33 cellular contexts compared by ENCODE assay signal in genomic region chr5:180436936-180437335, GRCh38.
"Had no signal": no experiment of that assay in that cellular context is flagged by ENCODE, and none has a peak within 500 bp of the region (broad histone marks: within the 10 kb centered on the region; RNA-seq: fewer than 3 reads in every experiment).

No MANE protein-coding gene starts in this region.

- H3K27me3 Mint-ChIP-seq: activated CD4-positive, alpha-beta T cell treated with anti-CD3 and anti-CD28 coated beads, Interleukin-2, amount 10 ng/mL, durations not matched to agents 7 days and 5 days had no signal

- H3K36me3 ChIP-seq: ascending aorta, breast epithelium, cardiac muscle cell, colonic mucosa, esophagus squamous epithelium, gastroesophageal sphincter had no signal

- H3K4me3 ChIP-seq: ascending aorta, breast epithelium, cardiac muscle cell, colonic mucosa, esophagus squamous epithelium, gastroesophageal sphincter had no signal

- H3K4me3 Mint-ChIP-seq: activated CD4-positive, alpha-beta memory T cell treated with anti-CD3 and anti-CD28 coated beads, Interleukin-2, amount 10 ng/mL, durations not matched to agents 7 days and 5 days; activated CD4-positive, alpha-beta T cell treated with anti-CD3 and anti-CD28 coated beads, Interleukin-2, amount 10 ng/mL, durations not matched to agents 7 days and 5 days; activated naive CD4-positive, alpha-beta T cell treated with anti-CD3 and anti-CD28 coated beads, Interleukin-2, amount 10 ng/mL, durations not matched to agents 7 days and 5 days; activated naive CD8-positive, alpha-beta T cell treated with anti-CD3 and anti-CD28 coated beads, Interleukin-2, amount 10 ng/mL, durations not matched to agents 7 days and 5 days; activated T-cell treated with anti-CD3 and anti-CD28 coated beads, Interleukin-2, amount 50 U/mL, for 24 hours; activated T-cell treated with anti-CD3 and anti-CD28 coated beads, Interleukin-2, amount 50 U/mL, for 72 hours; brain; T-helper 17 cell; T-helper 2 cell treated with Interferon-gamma antibody and Interleukin-4, amounts not matched to agents 5 μg/mL and 100 μg/mL, for 36 hours; WTC11 had no signal

- DNase-seq: activated CD4-positive, alpha-beta memory T cell treated with anti-CD3 and anti-CD28 coated beads, Interleukin-2, amount 10 ng/mL, durations not matched to agents 7 days and 5 days; activated CD4-positive, alpha-beta T cell treated with anti-CD3 and anti-CD28 coated beads for 1 hour; activated CD4-positive, alpha-beta T cell treated with anti-CD3 and anti-CD28 coated beads for 4 hours; activated CD4-positive, alpha-beta T cell treated with anti-CD3 and anti-CD28 coated beads, Interleukin-2, amount 10 ng/mL, durations not matched to agents 7 days and 5 days; activated CD4-positive, alpha-beta T cell treated with anti-CD3 and anti-CD28 coated beads, Interleukin-2, amount 50 U/mL, for 4 hours; activated CD8-positive, alpha-beta memory T cell treated with anti-CD3 and anti-CD28 coated beads, Interleukin-2, amount 50 U/mL, for 48 hours; activated gamma-delta T cell; activated naive CD4-positive, alpha-beta T cell; activated naive CD4-positive, alpha-beta T cell treated with anti-CD3 and anti-CD28 coated beads, Interleukin-2, amount 10 ng/mL, durations not matched to agents 7 days and 5 days; activated naive CD8-positive, alpha-beta T cell treated with anti-CD3 and anti-CD28 coated beads, Interleukin-2, amount 10 ng/mL, durations not matched to agents 7 days and 5 days; activated T-cell treated with anti-CD3 and anti-CD28 coated beads for 4 hours; activated T-cell treated with anti-CD3 and anti-CD28 coated beads, Interleukin-2, amount 50 U/mL, for 24 hours; activated T-cell treated with anti-CD3 and anti-CD28 coated beads, Interleukin-2, amount 50 U/mL, for 72 hours; central memory CD4-positive, alpha-beta T cell; cerebellar nuclear complex; colonic mucosa; effector CD8-positive, alpha-beta T cell; esophagus squamous epithelium; foreskin melanocyte; T-helper 1 cell; T-helper 17 cell; T1000 had no signal

- H3K4me1 ChIP-seq: ascending aorta, breast epithelium, colonic mucosa, gastroesophageal sphincter had no signal

- H3K9me3 ChIP-seq: ascending aorta, colonic mucosa, esophagus squamous epithelium had no signal

- H3K27ac Mint-ChIP-seq: activated CD4-positive, alpha-beta memory T cell treated with anti-CD3 and anti-CD28 coated beads, Interleukin-2, amount 10 ng/mL, durations not matched to agents 7 days and 5 days; activated CD4-positive, alpha-beta T cell treated with anti-CD3 and anti-CD28 coated beads, Interleukin-2, amount 10 ng/mL, durations not matched to agents 7 days and 5 days; activated naive CD4-positive, alpha-beta T cell treated with anti-CD3 and anti-CD28 coated beads, Interleukin-2, amount 10 ng/mL, durations not matched to agents 7 days and 5 days; activated naive CD4-positive, alpha-beta T cell treated with anti-CD3 and anti-CD28 coated beads, Interleukin-2, amount 50 U/mL, for 72 hours; activated naive CD8-positive, alpha-beta T cell treated with anti-CD3 and anti-CD28 coated beads, Interleukin-2, amount 10 ng/mL, durations not matched to agents 7 days and 5 days; activated T-cell treated with anti-CD3 and anti-CD28 coated beads, Interleukin-2, amount 50 U/mL, for 24 hours; activated T-cell treated with anti-CD3 and anti-CD28 coated beads, Interleukin-2, amount 50 U/mL, for 72 hours; brain; T-helper 17 cell; T-helper 2 cell treated with Interferon-gamma antibody and Interleukin-4, amounts not matched to agents 5 μg/mL and 100 μg/mL, for 36 hours; WTC11 had no signal

- ATAC-seq: activated naive CD4-positive, alpha-beta T cell treated with anti-CD3 and anti-CD28 coated beads, Interleukin-2, amount 50 U/mL, for 72 hours; activated T-cell treated with anti-CD3 and anti-CD28 coated beads, Interleukin-2, amount 50 U/mL, for 72 hours; gastroesophageal sphincter; T-helper 17 cell; WTC11 had no signal

- H3K4me1 Mint-ChIP-seq: activated CD4-positive, alpha-beta memory T cell treated with anti-CD3 and anti-CD28 coated beads, Interleukin-2, amount 10 ng/mL, durations not matched to agents 7 days and 5 days; activated CD4-positive, alpha-beta T cell treated with anti-CD3 and anti-CD28 coated beads, Interleukin-2, amount 10 ng/mL, durations not matched to agents 7 days and 5 days; activated naive CD4-positive, alpha-beta T cell treated with anti-CD3 and anti-CD28 coated beads, Interleukin-2, amount 10 ng/mL, durations not matched to agents 7 days and 5 days; brain had no signal

- H3K27ac ChIP-seq: ascending aorta, breast epithelium, cardiac muscle cell, colonic mucosa, epithelial cell of prostate, esophagus squamous epithelium, gastroesophageal sphincter had no signal

- H3K36me3 Mint-ChIP-seq: activated naive CD4-positive, alpha-beta T cell treated with anti-CD3 and anti-CD28 coated beads, Interleukin-2, amount 10 ng/mL, durations not matched to agents 7 days and 5 days; activated naive CD4-positive, alpha-beta T cell treated with anti-CD3 and anti-CD28 coated beads, Interleukin-2, amount 50 U/mL, for 72 hours; activated naive CD8-positive, alpha-beta T cell treated with anti-CD3 and anti-CD28 coated beads, Interleukin-2, amount 10 ng/mL, durations not matched to agents 7 days and 5 days; brain had no signal

- H3K27me3 ChIP-seq: ascending aorta, cardiac muscle cell, colonic mucosa had no signal

- H3K9me3 Mint-ChIP-seq: activated CD4-positive, alpha-beta memory T cell treated with anti-CD3 and anti-CD28 coated beads, Interleukin-2, amount 10 ng/mL, durations not matched to agents 7 days and 5 days; activated naive CD4-positive, alpha-beta T cell treated with anti-CD3 and anti-CD28 coated beads, Interleukin-2, amount 50 U/mL, for 72 hours; activated naive CD8-positive, alpha-beta T cell treated with anti-CD3 and anti-CD28 coated beads, Interleukin-2, amount 10 ng/mL, durations not matched to agents 7 days and 5 days; activated T-cell treated with anti-CD3 and anti-CD28 coated beads, Interleukin-2, amount 50 U/mL, for 24 hours; activated T-cell treated with anti-CD3 and anti-CD28 coated beads, Interleukin-2, amount 50 U/mL, for 72 hours; T-helper 2 cell treated with Interferon-gamma antibody and Interleukin-4, amounts not matched to agents 5 μg/mL and 100 μg/mL, for 36 hours had no signal

- FAIRE-seq: endometrium, endothelial cell of umbilical vein had no signal
